Comparison of ENCODE assay signal across 18 cellular contexts in the genomic region with DNA sequence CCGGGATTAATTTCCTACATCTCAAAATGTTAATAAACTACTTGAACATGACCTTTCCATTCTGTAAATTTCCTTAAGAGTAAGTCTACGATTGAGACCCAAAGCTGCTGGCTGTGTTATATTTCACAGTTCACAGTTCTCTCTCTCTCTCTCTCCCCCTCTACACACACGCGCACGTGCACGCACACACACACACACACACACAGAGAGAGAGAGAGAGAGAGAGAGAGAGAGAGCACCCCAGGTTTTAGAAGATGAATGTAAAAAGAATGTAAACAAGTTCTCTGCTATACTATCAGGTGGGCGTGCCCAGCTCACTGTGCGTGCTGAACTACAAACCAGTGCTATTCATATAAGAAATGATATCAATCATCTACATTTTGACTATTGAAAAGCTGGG. TPM values are rescaled to one million over a fixed set of nuclear protein-coding genes. Genes with fewer than 3 reads are reported as not detected.
A peak's percentile ranks its signal among the peaks of the same experiment; 100 is the strongest.
DNase-seq lines count a peak whose midpoint lies in the region; TF ChIP-seq lines count a peak whose summit lies in the region.
"Had no signal": no experiment of that assay in that cellular context is flagged by ENCODE, and none has a peak within 500 bp of the region (broad histone marks: within the 10 kb centered on the region; RNA-seq: fewer than 3 reads in every experiment).

No MANE protein-coding gene starts in this region.

- H3K9me3 ChIP-seq in skeletal muscle tissue (ENCODE audit: control insufficient read depth in 3 of 3, low read length in 3 of 3), result no peaks in the 10 kb centered on the region
- H3K9me3 ChIP-seq: heart right ventricle, upper lobe of right lung had no signal

- peaks cover 14 to 47% (median 20%) of the 10 kb centered on the region in 3 donors for H3K27me3 ChIP-seq in skeletal muscle tissue (ENCODE audit: control insufficient read depth in 3 of 3, insufficient read depth in 3 of 3, low read length in 3 of 3)

- TF ChIP-seq CTCF in WI38 (IDR thresholded peaks at IDR 0.05; ENCODE audit: low read depth, low read length) (no peak), foreskin fibroblast (IDR thresholded peaks at IDR 0.05; ENCODE audit: low read depth, low read length) (no peak)

- intact Hi-C loops in head of caudate nucleus (cut with DNase I), result loop anchor here (5.0 kb wide), 1 partner anchor 1635 kb away; no protein-coding TSS in a partner anchor

- H3K4me1 ChIP-seq in skeletal muscle tissue (ENCODE audit: control insufficient read depth in 3 of 3, insufficient read depth in 3 of 3, low read length in 3 of 3), result peaks cover 14 to 26% (median 23%) of the 10 kb centered on the region in 3 donors

- peak overlapping the region; percentile 1 for H3K27ac ChIP-seq in skeletal muscle tissue (ENCODE audit: low read depth, low read length)
- H3K27ac ChIP-seq: cardiac muscle cell, upper lobe of right lung had no signal

- H3K36me3 ChIP-seq in skeletal muscle tissue (ENCODE audit: control insufficient read depth in 3 of 3, insufficient read depth in 3 of 3, low read length in 3 of 3), result no peaks in the 10 kb centered on the region
- H3K36me3 ChIP-seq: cardiac muscle cell, heart right ventricle, upper lobe of right lung had no signal

- no peak overlapping the region for H3K9ac ChIP-seq in skeletal muscle tissue (ENCODE audit: low read depth in 1 of 3, low read length in 3 of 3)

- DNase-seq in NCI-H748 (lab: John Stamatoyannopoulos, UW; ENCODE audit: unreplicated experiment) (peak; percentile 39), NCI-H748 treated with DMSO at 0.1 percent for 48 hours (lab: John Stamatoyannopoulos, UW) (no peak), foreskin fibroblast (no peak), head of caudate nucleus (no peak), NCI-H524 (lab: John Stamatoyannopoulos, UW) (no peak), kidney glomerular epithelial cell (lab: John Stamatoyannopoulos, UW) (no peak)
- DNase-seq: 8988T; activated CD8-positive, alpha-beta memory T cell treated with anti-CD3 and anti-CD28 coated beads, Interleukin-2, amount 10 ng/mL, durations not matched to agents 7 days and 5 days; activated gamma-delta T cell; COR-L47; heart right ventricle; naive B cell; NCI-H1092 treated with DMSO at 0.1 percent for 48 hours; upper lobe of right lung had no signal

- H3K4me3 ChIP-seq in WI38 (ENCODE audit: low read depth, low read length) (peak overlapping the region; percentile 97), foreskin fibroblast (ENCODE audit: low read depth in 1 of 2, low read length in 2 of 2) (peak overlapping the region; percentile 87 to 95), skeletal muscle tissue (ENCODE audit: low read length in 3 of 3) (no peak overlapping the region)
- H3K4me3 ChIP-seq: cardiac muscle cell, upper lobe of right lung had no signal

RNA-seq across cellular contexts. Expression of a gene that starts 3.3 kb away (rescaled TPM):
- 1.0 TPM for total RNA-seq in skeletal muscle tissue
- total RNA-seq: activated CD8-positive, alpha-beta memory T cell treated with anti-CD3 and anti-CD28 coated beads, Interleukin-2, amount 10 ng/mL, durations not matched to agents 7 days and 5 days; T-helper 1 cell treated with Interleukin-12 subunit alpha and Interleukin-12 subunit beta and Interleukin-4 antibody, amounts not matched to agents 30 ng/mL and 1 ng/mL, for 36 hours had no signal

Comparison
In these comparisons a context has a peak if more than half of its experiments do, and no peak if none do; other contexts are left out.
1. H3K4me3 ChIP-seq: peak in WI38 (single experiment) and foreskin fibroblast (2 of 2); none in skeletal muscle tissue (0 of 3).